Comparison of ENCODE assay signal across 26 cellular contexts in genomic region chr1:15064217-15064929, GRCh38.
DNase-seq lines count a peak whose midpoint lies in the region; ATAC-seq, FAIRE-seq and TF ChIP-seq lines count a peak whose summit lies in the region.
"Had no signal": no experiment of that assay in that cellular context is flagged by ENCODE, and none has a peak within 500 bp of the region (broad histone marks: within the 10 kb centered on the region; RNA-seq: fewer than 3 reads in every experiment).

No MANE protein-coding gene starts in this region.

- H3K27ac ChIP-seq in breast epithelium (no peak overlapping the region), mammary epithelial cell (ENCODE audit: insufficient read depth, low read depth, low read length) (no peak overlapping the region)
- H3K27ac ChIP-seq: 22Rv1, cardiac muscle cell, psoas muscle, vagina had no signal

- H3K79me2 ChIP-seq in mammary epithelial cell (ENCODE audit: insufficient read depth, low read length) = no peaks in the 10 kb centered on the region

- FAIRE-seq in D721Med (lab: Jason Lieb, UNC) = no peak
- FAIRE-seq: GM12891 had no signal

- no peaks in the 10 kb centered on the region for H3K9me3 Mint-ChIP-seq in MCF 10A (ENCODE audit: unreplicated experiment)
- H3K9me3 Mint-ChIP-seq in immature natural killer cell = peaks cover 0 to 6% (median 0%) of the 10 kb centered on the region in 6 donors
- H3K9me3 Mint-ChIP-seq in type B pancreatic cell = no peaks in the 10 kb centered on the region

- H3K27me3 ChIP-seq in breast epithelium (no peaks in the 10 kb centered on the region), mammary epithelial cell (ENCODE audit: insufficient read depth, low read length) (no peaks in the 10 kb centered on the region)
- H3K27me3 ChIP-seq: cardiac muscle cell, vagina had no signal

- no peaks in the 10 kb centered on the region for H3K4me1 ChIP-seq in breast epithelium
- H3K4me1 ChIP-seq in mammary epithelial cell (ENCODE audit: insufficient read depth, low read length) = peaks cover 6% of the 10 kb centered on the region
- H3K4me1 ChIP-seq: psoas muscle, vagina had no signal

- POLR2A ChIA-PET in MCF 10A (lab: Yijun Ruan, JAX) = no interaction called here

- DNase-seq in MCF 10A (ENCODE audit: unreplicated experiment) (peak; percentile 46), breast epithelium (ENCODE audit: low spot score in 2 of 2) (no peak), mammary epithelial cell (peak; percentile 37), immature natural killer cell (no peak), type B pancreatic cell (ENCODE audit: extremely low spot score, unreplicated experiment) (no peak), HUDEP-2 (lab: John Stamatoyannopoulos, UW; ENCODE audit: unreplicated experiment in 76 of 76) (no peak), D721Med (ENCODE audit: insufficient read length, low spot score) (no peak)
- DNase-seq: activated effector memory CD4-positive, alpha-beta T cell treated with Interleukin-2 at 50 U/mL for 16 hours; anterior cingulate cortex; CD4-positive, CD25-positive, alpha-beta regulatory T cell; GOT3; left cardiac atrium; mesenchymal stem cell; NCI-H1417; NCI-H2081; NCI-H748 treated with DMSO at 0.1 percent for 48 hours; psoas muscle; RPMI8226; stimulated activated naive CD4-positive, alpha-beta T cell treated with Interleukin-2 at 50 U/mL for 16 hours had no signal

- H2AFZ ChIP-seq in mammary epithelial cell (ENCODE audit: low read depth, low read length) = no peak overlapping the region

- no peak for TF ChIP-seq POLR2A in breast epithelium (IDR thresholded peaks at IDR 0.05)

- H3K4me2 ChIP-seq in mammary epithelial cell (ENCODE audit: insufficient read depth, low read depth, low read length) = no peak overlapping the region

- ATAC-seq in GM19324 (IDR thresholded peaks at IDR 0.05; ENCODE audit: low FRiP score, unreplicated experiment) = no peak
- ATAC-seq: left cardiac atrium, psoas muscle had no signal

- in situ Hi-C loops in mammary epithelial cell (cut with MboI; ENCODE audit: low sequenced_read_pairs in 2 of 2) = no loop called here

- no peak for TF ChIP-seq CTCF in MCF 10A (IDR thresholded peaks at IDR 0.05; ENCODE audit: unreplicated experiment)
- TF ChIP-seq CTCF in breast epithelium (IDR thresholded peaks at IDR 0.05) = no peak
- TF ChIP-seq CTCF in mammary epithelial cell (conservative IDR thresholded peaks at IDR 0.05 in 1 of 2, IDR thresholded peaks at IDR 0.05 in 1 of 2; ENCODE audit: extremely low read depth in 1 of 2, insufficient read depth in 1 of 2, low read depth in 1 of 2, low read length in 2 of 2) = peak in 1 of 2 donors; percentile 13
- peak; percentile 14 for TF ChIP-seq CTCF in type B pancreatic cell (conservative IDR thresholded peaks at IDR 0.05)
- no peak for TF ChIP-seq CTCF in D721Med (IDR thresholded peaks at IDR 0.05; ENCODE audit: insufficient read depth, missing control alignments)

- dilution Hi-C loops in mammary epithelial cell (cut with HindIII; ENCODE audit: low sequenced_read_pairs) = no loop called here

- peaks cover 12% of the 10 kb centered on the region for H3K36me3 Mint-ChIP-seq in MCF 10A (ENCODE audit: insufficient read depth, unreplicated experiment)
- H3K36me3 Mint-ChIP-seq in immature natural killer cell = peaks cover 0 to 4% (median 0%) of the 10 kb centered on the region in 3 donors
- H3K36me3 Mint-ChIP-seq in type B pancreatic cell = peaks cover 26% of the 10 kb centered on the region
- H3K36me3 Mint-ChIP-seq: activated naive CD8-positive, alpha-beta T cell; CD4-positive, CD25-positive, alpha-beta regulatory T cell had no signal

- H3K9ac ChIP-seq in mammary epithelial cell (ENCODE audit: insufficient read depth, low read length) = no peak overlapping the region

- WGBS in mammary epithelial cell (ENCODE audit: low coverage, missing lambda C conversion rate) = 90% methylated on average over 15 of the region's 15 CpGs

- CTCF ChIA-PET in MCF 10A (lab: Yijun Ruan, JAX) (no interaction called here), mammary epithelial cell (lab: Charles Lee; ENCODE audit: low non-redundant PET) (no interaction called here)

- H4K20me1 ChIP-seq in mammary epithelial cell (ENCODE audit: insufficient read depth, low read length) = no peaks in the 10 kb centered on the region

- H3K4me1 Mint-ChIP-seq in MCF 10A (ENCODE audit: insufficient read depth, unreplicated experiment) (no peaks in the 10 kb centered on the region), immature natural killer cell (peaks cover 27 to 39% of the 10 kb centered on the region in 2 donors), type B pancreatic cell (ENCODE audit: unreplicated experiment) (peaks cover 5% of the 10 kb centered on the region)
- H3K4me1 Mint-ChIP-seq: CD4-positive, CD25-positive, alpha-beta regulatory T cell had no signal

- no peaks in the 10 kb centered on the region for H3K36me3 ChIP-seq in breast epithelium
- H3K36me3 ChIP-seq in mammary epithelial cell (ENCODE audit: insufficient read depth, low read length) = peaks cover 6% of the 10 kb centered on the region

- H3K4me3 ChIP-seq in breast epithelium = no peak overlapping the region
- H3K4me3 ChIP-seq in mammary epithelial cell (replicated peaks in 1 of 3; ENCODE audit: insufficient read depth in 1 of 3, low read depth in 2 of 3, low read length in 3 of 3) = no peak overlapping the region
- H3K4me3 ChIP-seq: cardiac muscle cell, psoas muscle, vagina had no signal

- H3K9me3 ChIP-seq in breast epithelium = peaks cover 0 to 6% of the 10 kb centered on the region in 2 donors
- H3K9me3 ChIP-seq in mammary epithelial cell (replicated peaks; ENCODE audit: insufficient read depth, low read length) = peaks cover 6% of the 10 kb centered on the region

- H3K27ac Mint-ChIP-seq in MCF 10A (ENCODE audit: low read depth, unreplicated experiment) (no peak overlapping the region), immature natural killer cell (peak overlapping the region in 5 of 6 donors; percentile 55 to 99 (median 62)), type B pancreatic cell (no peak overlapping the region)
- H3K27ac Mint-ChIP-seq: activated naive CD8-positive, alpha-beta T cell; CD4-positive, CD25-positive, alpha-beta regulatory T cell; T-helper 1 cell treated with Interleukin-12 subunit alpha and Interleukin-12 subunit beta and Interleukin-4 antibody, amounts not matched to agents 30 μg/mL and 1 μg/mL, for 36 hours had no signal

- intact Hi-C loops in MCF 10A (cut with micrococcal nuclease) = no loop called here
- intact Hi-C loops in breast epithelium (cut with DNase I; ENCODE audit: low total_unique reads) = no loop called here
- intact Hi-C loops in mammary epithelial cell (cut with micrococcal nuclease) = loop anchor here (5.0 kb wide), 1 partner anchor 38 kb away; no protein-coding TSS in a partner anchor

- no TSS peak for BruUV-seq in MCF 10A (replicated peaks; lab: Mats Ljungman, UMichigan)
- no TSS peak for BruUV-seq in mammary epithelial cell (replicated peaks; lab: Mats Ljungman, UMichigan)

- H3K27me3 Mint-ChIP-seq in MCF 10A (ENCODE audit: insufficient read depth, unreplicated experiment) (no peaks in the 10 kb centered on the region), immature natural killer cell (ENCODE audit: low read depth in 3 of 3) (peaks cover 13 to 15% (median 13%) of the 10 kb centered on the region in 3 donors), type B pancreatic cell (no peaks in the 10 kb centered on the region)
- H3K27me3 Mint-ChIP-seq: activated naive CD8-positive, alpha-beta T cell had no signal

- H3K4me3 Mint-ChIP-seq in MCF 10A (ENCODE audit: unreplicated experiment) = no peak overlapping the region
- H3K4me3 Mint-ChIP-seq in immature natural killer cell = no peak overlapping the region
- no peak overlapping the region for H3K4me3 Mint-ChIP-seq in type B pancreatic cell
- H3K4me3 Mint-ChIP-seq: activated naive CD8-positive, alpha-beta T cell; CD4-positive, CD25-positive, alpha-beta regulatory T cell; T-helper 1 cell treated with Interleukin-12 subunit alpha and Interleukin-12 subunit beta and Interleukin-4 antibody, amounts not matched to agents 30 μg/mL and 1 μg/mL, for 36 hours had no signal

Comparison
In these comparisons a context has a peak if more than half of its experiments do, and no peak if none do; other contexts are left out.
1. DNase-seq: peak in MCF 10A (single experiment) and mammary epithelial cell (single experiment); none in breast epithelium (0 of 2), immature natural killer cell (0 of 3), type B pancreatic cell (single experiment), HUDEP-2 (0 of 76) and D721Med (single experiment).
2. H3K27ac Mint-ChIP-seq: peak in immature natural killer cell (5 of 6); none in MCF 10A (single experiment) and type B pancreatic cell (single experiment).